Comparison of ENCODE assay signal across 1 cellular context in the genomic region with DNA sequence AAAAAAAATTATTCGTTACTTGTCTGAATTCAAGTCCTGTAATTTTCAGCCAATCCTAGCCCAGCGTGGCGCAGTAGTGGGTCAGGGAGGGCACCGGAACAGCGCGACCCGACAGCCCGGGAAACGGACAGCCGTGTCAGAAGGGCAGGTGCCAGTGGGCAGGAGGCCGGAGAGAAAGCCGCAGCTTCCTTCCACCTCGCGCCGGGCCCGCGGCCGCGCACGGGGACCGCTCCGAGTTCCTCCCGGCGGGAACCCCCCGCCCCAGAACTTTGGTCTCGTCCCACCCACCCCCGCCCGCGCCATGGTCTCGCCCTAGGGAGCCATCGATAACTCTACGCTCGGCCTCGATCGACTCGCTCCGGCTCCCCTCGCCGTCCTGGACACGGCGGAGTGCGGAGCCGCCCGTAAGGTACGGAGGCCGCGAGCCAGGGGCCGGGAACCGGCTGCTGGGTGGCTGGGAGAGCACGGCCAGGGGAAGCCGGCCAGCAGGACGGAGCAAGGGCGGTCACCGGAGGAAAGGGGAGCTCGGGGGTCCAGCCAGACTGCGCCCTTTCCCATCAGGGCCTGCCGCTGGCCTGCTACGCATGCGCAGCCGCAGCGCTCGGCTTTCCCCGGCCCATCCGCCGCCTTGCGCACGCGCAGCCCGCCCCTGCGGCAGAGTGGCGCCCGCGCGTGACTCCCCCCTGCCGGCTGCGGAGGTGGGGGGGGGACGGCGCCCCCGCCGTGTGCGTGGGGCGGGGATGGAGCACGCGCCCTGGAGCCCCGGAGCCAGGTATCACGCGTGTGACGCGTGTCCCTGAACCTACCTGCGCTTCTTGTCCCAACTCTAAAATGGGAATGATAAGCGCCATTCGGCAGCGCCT.
TF ChIP-seq lines count a peak whose summit lies in the region.

MLST8 (plus strand) TSS at position 351 of the 863 bp plus-strand sequence. CDS start 632 bp downstream, outside the sequence.

TF ChIP-seq in K562, 482 proteins besides CTCF, POLR2A, EP300 and RAD21 (continued from another document and continues in another):
- TF ChIP-seq, protein P1, sequence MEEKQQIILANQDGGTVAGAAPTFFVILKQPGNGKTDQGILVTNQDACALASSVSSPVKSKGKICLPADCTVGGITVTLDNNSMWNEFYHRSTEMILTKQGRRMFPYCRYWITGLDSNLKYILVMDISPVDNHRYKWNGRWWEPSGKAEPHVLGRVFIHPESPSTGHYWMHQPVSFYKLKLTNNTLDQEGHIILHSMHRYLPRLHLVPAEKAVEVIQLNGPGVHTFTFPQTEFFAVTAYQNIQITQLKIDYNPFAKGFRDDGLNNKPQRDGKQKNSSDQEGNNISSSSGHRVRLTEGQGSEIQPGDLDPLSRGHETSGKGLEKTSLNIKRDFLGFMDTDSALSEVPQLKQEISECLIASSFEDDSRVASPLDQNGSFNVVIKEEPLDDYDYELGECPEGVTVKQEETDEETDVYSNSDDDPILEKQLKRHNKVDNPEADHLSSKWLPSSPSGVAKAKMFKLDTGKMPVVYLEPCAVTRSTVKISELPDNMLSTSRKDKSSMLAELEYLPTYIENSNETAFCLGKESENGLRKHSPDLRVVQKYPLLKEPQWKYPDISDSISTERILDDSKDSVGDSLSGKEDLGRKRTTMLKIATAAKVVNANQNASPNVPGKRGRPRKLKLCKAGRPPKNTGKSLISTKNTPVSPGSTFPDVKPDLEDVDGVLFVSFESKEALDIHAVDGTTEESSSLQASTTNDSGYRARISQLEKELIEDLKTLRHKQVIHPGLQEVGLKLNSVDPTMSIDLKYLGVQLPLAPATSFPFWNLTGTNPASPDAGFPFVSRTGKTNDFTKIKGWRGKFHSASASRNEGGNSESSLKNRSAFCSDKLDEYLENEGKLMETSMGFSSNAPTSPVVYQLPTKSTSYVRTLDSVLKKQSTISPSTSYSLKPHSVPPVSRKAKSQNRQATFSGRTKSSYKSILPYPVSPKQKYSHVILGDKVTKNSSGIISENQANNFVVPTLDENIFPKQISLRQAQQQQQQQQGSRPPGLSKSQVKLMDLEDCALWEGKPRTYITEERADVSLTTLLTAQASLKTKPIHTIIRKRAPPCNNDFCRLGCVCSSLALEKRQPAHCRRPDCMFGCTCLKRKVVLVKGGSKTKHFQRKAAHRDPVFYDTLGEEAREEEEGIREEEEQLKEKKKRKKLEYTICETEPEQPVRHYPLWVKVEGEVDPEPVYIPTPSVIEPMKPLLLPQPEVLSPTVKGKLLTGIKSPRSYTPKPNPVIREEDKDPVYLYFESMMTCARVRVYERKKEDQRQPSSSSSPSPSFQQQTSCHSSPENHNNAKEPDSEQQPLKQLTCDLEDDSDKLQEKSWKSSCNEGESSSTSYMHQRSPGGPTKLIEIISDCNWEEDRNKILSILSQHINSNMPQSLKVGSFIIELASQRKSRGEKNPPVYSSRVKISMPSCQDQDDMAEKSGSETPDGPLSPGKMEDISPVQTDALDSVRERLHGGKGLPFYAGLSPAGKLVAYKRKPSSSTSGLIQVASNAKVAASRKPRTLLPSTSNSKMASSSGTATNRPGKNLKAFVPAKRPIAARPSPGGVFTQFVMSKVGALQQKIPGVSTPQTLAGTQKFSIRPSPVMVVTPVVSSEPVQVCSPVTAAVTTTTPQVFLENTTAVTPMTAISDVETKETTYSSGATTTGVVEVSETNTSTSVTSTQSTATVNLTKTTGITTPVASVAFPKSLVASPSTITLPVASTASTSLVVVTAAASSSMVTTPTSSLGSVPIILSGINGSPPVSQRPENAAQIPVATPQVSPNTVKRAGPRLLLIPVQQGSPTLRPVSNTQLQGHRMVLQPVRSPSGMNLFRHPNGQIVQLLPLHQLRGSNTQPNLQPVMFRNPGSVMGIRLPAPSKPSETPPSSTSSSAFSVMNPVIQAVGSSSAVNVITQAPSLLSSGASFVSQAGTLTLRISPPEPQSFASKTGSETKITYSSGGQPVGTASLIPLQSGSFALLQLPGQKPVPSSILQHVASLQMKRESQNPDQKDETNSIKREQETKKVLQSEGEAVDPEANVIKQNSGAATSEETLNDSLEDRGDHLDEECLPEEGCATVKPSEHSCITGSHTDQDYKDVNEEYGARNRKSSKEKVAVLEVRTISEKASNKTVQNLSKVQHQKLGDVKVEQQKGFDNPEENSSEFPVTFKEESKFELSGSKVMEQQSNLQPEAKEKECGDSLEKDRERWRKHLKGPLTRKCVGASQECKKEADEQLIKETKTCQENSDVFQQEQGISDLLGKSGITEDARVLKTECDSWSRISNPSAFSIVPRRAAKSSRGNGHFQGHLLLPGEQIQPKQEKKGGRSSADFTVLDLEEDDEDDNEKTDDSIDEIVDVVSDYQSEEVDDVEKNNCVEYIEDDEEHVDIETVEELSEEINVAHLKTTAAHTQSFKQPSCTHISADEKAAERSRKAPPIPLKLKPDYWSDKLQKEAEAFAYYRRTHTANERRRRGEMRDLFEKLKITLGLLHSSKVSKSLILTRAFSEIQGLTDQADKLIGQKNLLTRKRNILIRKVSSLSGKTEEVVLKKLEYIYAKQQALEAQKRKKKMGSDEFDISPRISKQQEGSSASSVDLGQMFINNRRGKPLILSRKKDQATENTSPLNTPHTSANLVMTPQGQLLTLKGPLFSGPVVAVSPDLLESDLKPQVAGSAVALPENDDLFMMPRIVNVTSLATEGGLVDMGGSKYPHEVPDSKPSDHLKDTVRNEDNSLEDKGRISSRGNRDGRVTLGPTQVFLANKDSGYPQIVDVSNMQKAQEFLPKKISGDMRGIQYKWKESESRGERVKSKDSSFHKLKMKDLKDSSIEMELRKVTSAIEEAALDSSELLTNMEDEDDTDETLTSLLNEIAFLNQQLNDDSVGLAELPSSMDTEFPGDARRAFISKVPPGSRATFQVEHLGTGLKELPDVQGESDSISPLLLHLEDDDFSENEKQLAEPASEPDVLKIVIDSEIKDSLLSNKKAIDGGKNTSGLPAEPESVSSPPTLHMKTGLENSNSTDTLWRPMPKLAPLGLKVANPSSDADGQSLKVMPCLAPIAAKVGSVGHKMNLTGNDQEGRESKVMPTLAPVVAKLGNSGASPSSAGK (IDR thresholded peaks at IDR 0.05) = no peak; the same call in 1 of the 2 replicates
- TF ChIP-seq HNRNPUL1 (IDR thresholded peaks at IDR 0.05; ENCODE audit: low read length) (no peak), MTA3 (IDR thresholded peaks at IDR 0.05; ENCODE audit: borderline replicate concordance) (peak; percentile 86), ZNF785 (CRISPR knock-in tag; IDR thresholded peaks at IDR 0.05) (no peak), E2F3 (CRISPR knock-in tag; IDR thresholded peaks at IDR 0.05) (no peak), ARID3B (CRISPR knock-in tag; IDR thresholded peaks at IDR 0.05; ENCODE audit: borderline replicate concordance) (no peak), NFRKB (IDR thresholded peaks at IDR 0.05; ENCODE audit: low read depth) (no peak), ZNF766 (CRISPR knock-in tag; conservative IDR thresholded peaks at IDR 0.05) (peak; percentile 38; the same call in 1 of the 2 replicates), SMARCA5 (IDR thresholded peaks at IDR 0.05) (no peak), BCOR (IDR thresholded peaks at IDR 0.05) (0 out of 2 replicates have a peak, but pooled peaks have one; percentile 20), TAL1 (IDR thresholded peaks at IDR 0.05) (no peak), KDM2B (CRISPR knock-in tag; IDR thresholded peaks at IDR 0.05) (no peak; the same call in 1 of the 2 replicates), SETDB1 (IDR thresholded peaks at IDR 0.05; ENCODE audit: low read length) (no peak), HMGN3 (IDR thresholded peaks at IDR 0.05; ENCODE audit: borderline replicate concordance, extremely low read depth, insufficient read length, low read depth, low read length) (peak; percentile 78), HDGF (IDR thresholded peaks at IDR 0.05) (no peak), AFF4 (CRISPR knock-in tag; IDR thresholded peaks at IDR 0.05) (peak; percentile 85; the same call in 1 of the 2 replicates), MIER1 (IDR thresholded peaks at IDR 0.05; ENCODE audit: low read depth) (peak; percentile 19; the same call in 1 of the 2 replicates), SAFB2 (IDR thresholded peaks at IDR 0.05; ENCODE audit: borderline replicate concordance, low read depth, low read length, severe bottlenecking) (no peak), ETV6 (IDR thresholded peaks at IDR 0.05; ENCODE audit: borderline replicate concordance in 1 of 2, low read depth in 2 of 2, low read length in 1 of 2) (no peak), ETV6 (CRISPR knock-in tag; IDR thresholded peaks at IDR 0.05; ENCODE audit: borderline replicate concordance) (no peak), NFIC (IDR thresholded peaks at IDR 0.05) (peak; percentile 41; the same call in 1 of the 2 replicates), CC2D1A (IDR thresholded peaks at IDR 0.05) (no peak), ZNF75A (CRISPR knock-in tag; IDR thresholded peaks at IDR 0.05) (no peak), DMBX1 (CRISPR knock-in tag; IDR thresholded peaks at IDR 0.05; ENCODE audit: borderline replicate concordance) (peak; percentile 46; the same call in 1 of the 2 replicates), MAX (CRISPR knock-in tag; IDR thresholded peaks at IDR 0.05) (peak; percentile 47), MCM7 (IDR thresholded peaks at IDR 0.05) (no peak), ZNF699 (CRISPR knock-in tag; IDR thresholded peaks at IDR 0.05; ENCODE audit: insufficient replicate concordance) (no peak), BDP1 (IDR thresholded peaks at IDR 0.05; ENCODE audit: insufficient read depth, insufficient read length) (no peak), ZNF274 (IDR thresholded peaks at IDR 0.05; ENCODE audit: borderline replicate concordance, low read depth, low read length) (no peak; the same call in 1 of the 2 replicates), BHLHE40 (IDR thresholded peaks at IDR 0.05; ENCODE audit: low read length) (peak; percentile 87), SAFB (IDR thresholded peaks at IDR 0.05; ENCODE audit: borderline replicate concordance, low read depth, low read length) (peak; percentile 94)
- TF ChIP-seq, protein P2, sequence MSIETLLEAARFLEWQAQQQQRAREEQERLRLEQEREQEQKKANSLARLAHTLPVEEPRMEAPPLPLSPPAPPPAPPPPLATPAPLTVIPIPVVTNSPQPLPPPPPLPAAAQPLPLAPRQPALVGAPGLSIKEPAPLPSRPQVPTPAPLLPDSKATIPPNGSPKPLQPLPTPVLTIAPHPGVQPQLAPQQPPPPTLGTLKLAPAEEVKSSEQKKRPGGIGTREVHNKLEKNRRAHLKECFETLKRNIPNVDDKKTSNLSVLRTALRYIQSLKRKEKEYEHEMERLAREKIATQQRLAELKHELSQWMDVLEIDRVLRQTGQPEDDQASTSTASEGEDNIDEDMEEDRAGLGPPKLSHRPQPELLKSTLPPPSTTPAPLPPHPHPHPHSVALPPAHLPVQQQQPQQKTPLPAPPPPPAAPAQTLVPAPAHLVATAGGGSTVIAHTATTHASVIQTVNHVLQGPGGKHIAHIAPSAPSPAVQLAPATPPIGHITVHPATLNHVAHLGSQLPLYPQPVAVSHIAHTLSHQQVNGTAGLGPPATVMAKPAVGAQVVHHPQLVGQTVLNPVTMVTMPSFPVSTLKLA (conservative IDR thresholded peaks at IDR 0.05) = peak; percentile 76 to 85
- TF ChIP-seq, protein P3, sequence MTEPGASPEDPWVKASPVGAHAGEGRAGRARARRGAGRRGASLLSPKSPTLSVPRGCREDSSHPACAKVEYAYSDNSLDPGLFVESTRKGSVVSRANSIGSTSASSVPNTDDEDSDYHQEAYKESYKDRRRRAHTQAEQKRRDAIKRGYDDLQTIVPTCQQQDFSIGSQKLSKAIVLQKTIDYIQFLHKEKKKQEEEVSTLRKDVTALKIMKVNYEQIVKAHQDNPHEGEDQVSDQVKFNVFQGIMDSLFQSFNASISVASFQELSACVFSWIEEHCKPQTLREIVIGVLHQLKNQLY (CRISPR knock-in tag; conservative IDR thresholded peaks at IDR 0.05) = peak; percentile 89 to 96; a peak in 3 of 4 replicates
- TF ChIP-seq, protein P4, sequence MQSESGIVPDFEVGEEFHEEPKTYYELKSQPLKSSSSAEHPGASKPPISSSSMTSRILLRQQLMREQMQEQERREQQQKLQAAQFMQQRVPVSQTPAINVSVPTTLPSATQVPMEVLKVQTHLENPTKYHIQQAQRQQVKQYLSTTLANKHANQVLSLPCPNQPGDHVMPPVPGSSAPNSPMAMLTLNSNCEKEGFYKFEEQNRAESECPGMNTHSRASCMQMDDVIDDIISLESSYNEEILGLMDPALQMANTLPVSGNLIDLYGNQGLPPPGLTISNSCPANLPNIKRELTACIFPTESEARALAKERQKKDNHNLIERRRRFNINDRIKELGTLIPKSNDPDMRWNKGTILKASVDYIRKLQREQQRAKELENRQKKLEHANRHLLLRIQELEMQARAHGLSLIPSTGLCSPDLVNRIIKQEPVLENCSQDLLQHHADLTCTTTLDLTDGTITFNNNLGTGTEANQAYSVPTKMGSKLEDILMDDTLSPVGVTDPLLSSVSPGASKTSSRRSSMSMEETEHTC (IDR thresholded peaks at IDR 0.05) = peak; percentile 65; the same call in 1 of the 2 replicates
